Comparison of ENCODE assay signal across 1 cellular context in genomic region chr17:78951967-78952551, GRCh38.
TF ChIP-seq lines count a peak whose summit lies in the region.

No MANE protein-coding gene starts in this region.

TF ChIP-seq in neural cell, 6 proteins besides CTCF, POLR2A, EP300 and RAD21 (continued from another document):
- TF ChIP-seq POLR2AphosphoS5 (IDR thresholded peaks at IDR 0.05) (no peak), MXI1 (conservative IDR thresholded peaks at IDR 0.05; ENCODE audit: poor library complexity, severe bottlenecking) (no peak)
TF ChIP-seq in neural cell: peak in this region for 0.
